In genomic region chr11:68550485-68550817, GRCh38 we compare ENCODE assay signal across 10 cellular contexts.
DNase-seq lines count a peak whose midpoint lies in the region; ATAC-seq, FAIRE-seq and TF ChIP-seq lines count a peak whose summit lies in the region.
"Had no signal": no experiment of that assay in that cellular context is flagged by ENCODE, and none has a peak within 500 bp of the region (broad histone marks: within the 10 kb centered on the region; RNA-seq: fewer than 3 reads in every experiment).

No MANE protein-coding gene starts in this region.

- H3K4me3 Mint-ChIP-seq in T-helper 17 cell = peak overlapping the region; percentile 49
- H3K4me3 Mint-ChIP-seq in dendritic cell treated with granulocyte-macrophage colony-stimulating factor and Interleukin-4, amounts not matched to agents 40 ng/mL and 50 ng/mL, for 4 days = no peak overlapping the region

- ATAC-seq in T-helper 17 cell (peak; percentile 59), gastrocnemius medialis (no peak), GM18511 (IDR thresholded peaks at IDR 0.05; ENCODE audit: unreplicated experiment) (no peak), HG03159 (IDR thresholded peaks at IDR 0.05; ENCODE audit: unreplicated experiment) (no peak)

- no peak for TF ChIP-seq POLR2A in gastrocnemius medialis (IDR thresholded peaks at IDR 0.05)

- in situ Hi-C loops in gastrocnemius medialis (cut with MboI; ENCODE audit: low sequenced_read_pairs in 4 of 4) = no loop called here
- in situ Hi-C loops in HAP-1 (cut with MboI; ENCODE audit: low sequenced_read_pairs) = no loop called here

- H3K4me3 ChIP-seq in gastrocnemius medialis = no peak overlapping the region
- no peak overlapping the region for H3K4me3 ChIP-seq in HAP-1

- H3K36me3 ChIP-seq in gastrocnemius medialis = peaks cover 0 to 21% of the 10 kb centered on the region in 2 donors
- peaks cover 85% of the 10 kb centered on the region for H3K36me3 ChIP-seq in HAP-1 (replicated peaks)

- intact Hi-C loops in dendritic cell treated with granulocyte-macrophage colony-stimulating factor and Interleukin-4, amounts not matched to agents 40 ng/mL and 50 ng/mL, for 4 days (cut with micrococcal nuclease) = no loop called here
- intact Hi-C loops in gastrocnemius medialis (cut with DNase I; ENCODE audit: low total_unique reads) = no loop called here

- TF ChIP-seq CTCF in gastrocnemius medialis (IDR thresholded peaks at IDR 0.05 in 4 of 5, conservative IDR thresholded peaks at IDR 0.05 in 1 of 5) = no peak

- H3K4me1 ChIP-seq in gastrocnemius medialis (peaks cover 49 to 51% of the 10 kb centered on the region in 2 donors), HAP-1 (no peaks in the 10 kb centered on the region)

- H3K27me3 Mint-ChIP-seq in T-helper 17 cell = no peaks in the 10 kb centered on the region
- no peaks in the 10 kb centered on the region for H3K27me3 Mint-ChIP-seq in dendritic cell treated with granulocyte-macrophage colony-stimulating factor and Interleukin-4, amounts not matched to agents 40 ng/mL and 50 ng/mL, for 4 days

- peak overlapping the region; percentile 93 for H3K27ac Mint-ChIP-seq in T-helper 17 cell
- peak overlapping the region; percentile 18 for H3K27ac Mint-ChIP-seq in dendritic cell treated with granulocyte-macrophage colony-stimulating factor and Interleukin-4, amounts not matched to agents 40 ng/mL and 50 ng/mL, for 4 days

- peaks cover 12% of the 10 kb centered on the region for H3K36me3 Mint-ChIP-seq in T-helper 17 cell (ENCODE audit: low read depth)
- H3K36me3 Mint-ChIP-seq in dendritic cell treated with granulocyte-macrophage colony-stimulating factor and Interleukin-4, amounts not matched to agents 40 ng/mL and 50 ng/mL, for 4 days (ENCODE audit: low read depth) = peaks cover 80% of the 10 kb centered on the region

- no peaks in the 10 kb centered on the region for H3K9me3 Mint-ChIP-seq in dendritic cell treated with granulocyte-macrophage colony-stimulating factor and Interleukin-4, amounts not matched to agents 40 ng/mL and 50 ng/mL, for 4 days

- DNase-seq in GF-D8 (lab: John Stamatoyannopoulos, UW) = peak; percentile 77
- DNase-seq in T-helper 17 cell = no peak
- no peak for DNase-seq in gastrocnemius medialis
- DNase-seq in urothelium cell line (ENCODE audit: low spot score) = no peak
- DNase-seq in HAP-1 (ENCODE audit: low spot score in 2 of 2) = no peak

- H3K9me3 ChIP-seq in T-helper 17 cell (ENCODE audit: control insufficient read depth, low read length, poor library complexity, severe bottlenecking) = no peaks in the 10 kb centered on the region
- H3K9me3 ChIP-seq in gastrocnemius medialis = no peaks in the 10 kb centered on the region
- no peaks in the 10 kb centered on the region for H3K9me3 ChIP-seq in HAP-1

- H3K27me3 ChIP-seq in gastrocnemius medialis (no peaks in the 10 kb centered on the region), HAP-1 (ENCODE audit: low read depth) (no peaks in the 10 kb centered on the region)

- peaks cover 42% of the 10 kb centered on the region for H3K4me1 Mint-ChIP-seq in T-helper 17 cell
- H3K4me1 Mint-ChIP-seq in dendritic cell treated with granulocyte-macrophage colony-stimulating factor and Interleukin-4, amounts not matched to agents 40 ng/mL and 50 ng/mL, for 4 days (ENCODE audit: low read depth) = peaks cover 67% of the 10 kb centered on the region

- FAIRE-seq in urothelium cell line (lab: Jason Lieb, UNC) = no peak
- FAIRE-seq: G401.6 had no signal

- peak overlapping the region; percentile 53 to 86 (median 84) for H3K27ac ChIP-seq in gastrocnemius medialis
- H3K27ac ChIP-seq: epithelial cell of prostate had no signal
